In the genomic region with DNA sequence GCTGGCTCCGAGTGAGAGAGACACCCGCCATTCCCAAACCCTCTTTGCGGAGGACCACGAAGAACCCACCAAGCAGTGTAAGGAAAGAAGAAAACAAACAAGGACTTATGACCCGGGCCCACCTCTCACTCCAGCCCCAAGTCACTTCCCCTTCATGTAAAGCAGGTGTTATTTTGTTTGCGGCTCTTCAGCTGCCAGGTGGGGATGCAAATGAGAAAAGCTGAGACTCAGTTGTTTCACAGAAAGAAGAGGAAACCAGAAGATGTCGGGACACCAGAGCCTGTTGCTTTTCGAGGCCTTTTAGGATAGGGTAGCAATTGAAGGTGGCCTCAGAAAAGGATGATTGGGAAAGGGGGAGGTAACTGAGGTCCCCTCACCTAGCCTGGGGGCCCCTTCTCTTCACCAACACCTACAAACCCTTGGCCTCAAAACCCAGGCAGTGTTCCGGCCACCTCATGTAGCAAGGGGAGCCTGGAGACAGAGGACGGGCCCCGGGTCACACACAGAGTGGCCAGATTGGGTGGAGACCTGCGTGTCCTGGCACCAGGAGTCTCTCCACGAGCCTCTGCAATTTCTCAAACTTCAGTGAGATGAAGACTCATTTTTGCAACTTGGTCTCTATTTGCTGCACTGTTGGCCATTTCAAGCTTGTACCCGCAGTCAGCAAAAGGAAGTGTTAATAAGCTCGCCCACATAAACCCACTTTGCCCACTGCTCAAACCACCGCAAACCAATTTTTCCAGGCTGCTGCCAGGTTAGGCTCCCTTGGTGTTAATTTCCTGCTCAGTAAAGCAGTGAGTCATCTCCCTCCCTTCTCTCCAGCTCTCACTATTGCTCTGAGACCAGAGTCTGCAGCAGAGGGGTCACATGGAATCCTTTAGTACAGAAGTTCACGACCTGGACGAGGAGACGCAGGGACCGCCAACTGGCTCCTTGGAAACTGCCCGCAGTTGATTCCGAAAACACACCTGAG, we compare ENCODE assay signal across 8 cellular contexts. TPM values are rescaled to one million over a fixed set of nuclear protein-coding genes. Genes with fewer than 3 reads are reported as not detected.
DNase-seq lines count a peak whose midpoint lies in the region; ATAC-seq, FAIRE-seq and TF ChIP-seq lines count a peak whose summit lies in the region.

No MANE protein-coding gene starts in this region.

- in situ Hi-C loops in K562 (cut with MboI): loop anchor here (5.0 kb wide), 1 partner anchor 90 kb away; no protein-coding TSS in a partner anchor

- H3K4me3 ChIP-seq in K562 (no peak overlapping the region), gastroesophageal sphincter (no peak overlapping the region)

- H3K4me2 ChIP-seq in K562 (ENCODE audit: insufficient read depth, low read length): peak overlapping the region; percentile 52; the same call in 1 of the 2 replicates

- ATAC-seq in GM19043 (IDR thresholded peaks at IDR 0.05; ENCODE audit: low read depth, unreplicated experiment) (peak; percentile 67), HG02981 (IDR thresholded peaks at IDR 0.05; ENCODE audit: unreplicated experiment) (peak; percentile 49), K562 (no peak), gastroesophageal sphincter (no peak)

- intact Hi-C loops in Calu3 (cut with micrococcal nuclease; ENCODE audit: unreplicated experiment) (loop anchor here (1.0 to 5.0 kb wide), 3 partner anchors 50 to 215 kb away; no protein-coding TSS in a partner anchor), K562 (cut with micrococcal nuclease) (loop anchor here (1.0 to 5.0 kb wide), 4 partner anchors 63 to 215 kb away; no protein-coding TSS in a partner anchor)

- H3K27me3 Mint-ChIP-seq in Calu3 (ENCODE audit: unreplicated experiment) (peaks cover 31% of the 10 kb centered on the region), chondrocyte (ENCODE audit: low read depth) (peaks cover 38% of the 10 kb centered on the region)

- TF ChIP-seq EP300 in K562 (IDR thresholded peaks at IDR 0.05; ENCODE audit: low read length) (no peak), gastroesophageal sphincter (IDR thresholded peaks at IDR 0.05) (no peak)

- no peak for TF ChIP-seq RAD21 in K562 (CRISPR knock-in tag; conservative IDR thresholded peaks at IDR 0.05 in 1 of 2, IDR thresholded peaks at IDR 0.05 in 1 of 2)

- H3K4me1 Mint-ChIP-seq in Calu3 (ENCODE audit: low read depth, unreplicated experiment) (peaks cover 59% of the 10 kb centered on the region), chondrocyte (ENCODE audit: low read depth) (peaks cover 4% of the 10 kb centered on the region)

- CTCF ChIA-PET in Calu3 (lab: Charles Lee): interaction anchor here (0.9 to 1.7 kb wide), 3 partner anchors 19 to 65 kb away, joined by 3 to 5 read pairs (median 4); no protein-coding TSS in a partner anchor
- CTCF ChIA-PET in K562 (lab: Yijun Ruan, JAX; ENCODE audit: low intra/inter-chr PET ratio): interaction anchor here (0.6 to 3.3 kb wide), 12 partner anchors 22 to 406 kb away, joined by 3 to 36 read pairs (median 4); no protein-coding TSS in a partner anchor

- peak overlapping the region; percentile 22 for H3K4me3 Mint-ChIP-seq in Calu3 (ENCODE audit: low read depth, unreplicated experiment)
- no peak overlapping the region for H3K4me3 Mint-ChIP-seq in chondrocyte (ENCODE audit: unreplicated experiment)

- peaks cover 2% of the 10 kb centered on the region; the same call in 1 of the 2 replicates for H3K9me3 ChIP-seq in K562 (replicated peaks; ENCODE audit: control insufficient read depth, insufficient read depth, low read depth, low read length)
- H3K9me3 ChIP-seq in gastroesophageal sphincter: peaks cover 0 to 16% (median 0%) of the 10 kb centered on the region in 3 donors

- no peak for TF ChIP-seq CTCF in Calu3 (IDR thresholded peaks at IDR 0.05; ENCODE audit: unreplicated experiment)
- no peak; a peak in 1 of 6 replicates for TF ChIP-seq CTCF in K562 (IDR thresholded peaks at IDR 0.05 in 2 of 3, conservative IDR thresholded peaks at IDR 0.05 in 1 of 3; ENCODE audit: insufficient read depth in 2 of 3, low read depth in 1 of 3, low read length in 3 of 3)
- no peak for TF ChIP-seq CTCF in gastroesophageal sphincter (IDR thresholded peaks at IDR 0.05)
- no peak for TF ChIP-seq CTCF in chondrocyte (IDR thresholded peaks at IDR 0.05)

- no peaks in the 10 kb centered on the region for H3K9me1 ChIP-seq in K562 (ENCODE audit: control insufficient read depth, insufficient read depth, low read length)

- POLR2A ChIA-PET in K562 (lab: Yijun Ruan, JAX): interaction anchor here (0.6 to 1.4 kb wide), 6 partner anchors 13 to 734 kb away, joined by 3 to 4 read pairs (median 3); no protein-coding TSS in a partner anchor

- no peak for DNase-seq in Calu3
- peak in 2 of 4 experiments; percentile 10 to 11 for DNase-seq in K562 (ENCODE audit: extremely low read depth in 1 of 4, low spot score in 3 of 4)
- DNase-seq in frontal cortex (ENCODE audit: low spot score in 2 of 2): no peak
- no peak for DNase-seq in COLO829 (ENCODE audit: low spot score)
- DNase-seq in chondrocyte (ENCODE audit: low spot score): no peak

- H3K4me1 ChIP-seq in K562 (replicated peaks in 1 of 2; ENCODE audit: control insufficient read depth in 2 of 2, insufficient read depth in 2 of 2, low read length in 2 of 2): peaks cover 16 to 30% of the 10 kb centered on the region in 2 experiments; a peak in 4 of 5 replicates
- peaks cover 0 to 30% (median 0%) of the 10 kb centered on the region in 3 donors for H3K4me1 ChIP-seq in gastroesophageal sphincter

- H3K9me3 Mint-ChIP-seq in Calu3 (ENCODE audit: low read depth, unreplicated experiment) (peaks cover 5% of the 10 kb centered on the region), chondrocyte (ENCODE audit: low read depth) (peaks cover 14% of the 10 kb centered on the region)

- no peaks in the 10 kb centered on the region for H3K36me3 ChIP-seq in K562 (ENCODE audit: control insufficient read depth, insufficient read depth, low read length)
- H3K36me3 ChIP-seq in gastroesophageal sphincter: no peaks in the 10 kb centered on the region

- 26% methylated on average over 22 of the region's 22 CpGs for WGBS in K562 (ENCODE audit: insufficient coverage, low coverage, missing lambda C conversion rate)
- 35 to 81% methylated on average over 5 of the region's 22 CpGs for WGBS in gastroesophageal sphincter (ENCODE audit: low coverage in 1 of 2), 2 donors

- H3K27ac ChIP-seq in K562 (ENCODE audit: extremely low read depth, low read depth, low read length) (no peak overlapping the region), gastroesophageal sphincter (no peak overlapping the region)

- BruUV-seq in Calu3 (replicated peaks; lab: Mats Ljungman, UMichigan) (no TSS peak), K562 (replicated peaks; lab: Mats Ljungman, UMichigan) (no TSS peak)

- H3K36me3 Mint-ChIP-seq in Calu3 (ENCODE audit: insufficient read depth, unreplicated experiment) (peaks cover 10% of the 10 kb centered on the region), chondrocyte (ENCODE audit: low read depth) (no peaks in the 10 kb centered on the region)

- H4K20me1 ChIP-seq in K562 (replicated peaks; ENCODE audit: control insufficient read depth, insufficient read depth, low read length): peaks cover 5% of the 10 kb centered on the region; the same call in 1 of the 2 replicates

- H3K79me2 ChIP-seq in K562 (ENCODE audit: control insufficient read depth, insufficient read depth, low read length): no peaks in the 10 kb centered on the region

- H3K27me3 ChIP-seq in K562 (ENCODE audit: control insufficient read depth in 2 of 2, insufficient read depth in 2 of 2, low read length in 2 of 2) (peaks cover 20 to 27% of the 10 kb centered on the region in 2 experiments; a peak in 4 of 5 replicates), gastroesophageal sphincter (peaks cover 35% of the 10 kb centered on the region)

- FAIRE-seq in K562 (lab: Jason Lieb, UNC): no peak
- no peak for FAIRE-seq in frontal cortex (lab: Jason Lieb, UNC)

- TF ChIP-seq POLR2A in K562 (conservative IDR thresholded peaks at IDR 0.05): no peak
- no peak for TF ChIP-seq POLR2A in gastroesophageal sphincter (IDR thresholded peaks at IDR 0.05)

- H3K9ac ChIP-seq in K562 (ENCODE audit: insufficient read depth in 1 of 2, low read depth in 2 of 2, low read length in 2 of 2): no peak overlapping the region

- H2AFZ ChIP-seq in K562 (ENCODE audit: low read depth, low read length): peak overlapping the region; percentile 94; the same call in 1 of the 2 replicates

- H3K27ac Mint-ChIP-seq in Calu3 (ENCODE audit: unreplicated experiment) (no peak overlapping the region), chondrocyte (ENCODE audit: unreplicated experiment) (no peak overlapping the region)

TF ChIP-seq in K562, 482 proteins besides CTCF, POLR2A, EP300 and RAD21 (continues in another document):
- TF ChIP-seq HNRNPUL1 (IDR thresholded peaks at IDR 0.05; ENCODE audit: low read length): no peak
- TF ChIP-seq, protein P1, sequence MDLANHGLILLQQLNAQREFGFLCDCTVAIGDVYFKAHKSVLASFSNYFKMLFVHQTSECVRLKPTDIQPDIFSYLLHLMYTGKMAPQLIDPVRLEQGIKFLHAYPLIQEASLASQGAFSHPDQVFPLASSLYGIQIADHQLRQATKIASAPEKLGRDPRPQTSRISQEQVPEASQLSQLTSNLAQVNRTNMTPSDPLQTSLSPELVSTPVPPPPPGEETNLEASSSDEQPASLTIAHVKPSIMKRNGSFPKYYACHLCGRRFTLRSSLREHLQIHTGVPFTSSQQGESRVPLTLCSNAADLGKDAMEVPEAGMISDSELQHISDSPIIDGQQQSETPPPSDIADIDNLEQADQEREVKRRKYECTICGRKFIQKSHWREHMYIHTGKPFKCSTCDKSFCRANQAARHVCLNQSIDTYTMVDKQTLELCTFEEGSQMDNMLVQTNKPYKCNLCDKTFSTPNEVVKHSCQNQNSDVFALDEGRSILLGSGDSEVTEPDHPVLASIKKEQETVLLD (IDR thresholded peaks at IDR 0.05): no peak

RNA-seq across cellular contexts. Expression of a gene that starts 45.5 kb away (rescaled TPM):
- total RNA-seq in Calu3 (2022) (1.2 and 1.8 TPM in 2 replicates), K562 (2014; rRNA removed) (not detected in 2 replicates), K562 (2014; rRNA removed; fragmentation: Illumina TruSeq; extraction: Trizol) (not detected in 2 replicates), K562 (2015; rRNA removed; fragmentation: Illumina TruSeq; extraction: Trizol) (not detected in 2 replicates), K562 (2021) (not detected in 2 replicates), frontal cortex (not detected), gastroesophageal sphincter (under 1 TPM in 2 of 4 donors, not detected in 2; 0.69 TPM), chondrocyte (not detected in 3 replicates)
- total RNA-seq in K562 (2011; cell fraction: chromatin; rRNA removed; ENCODE audit: low replicate concordance): not detected in 2 replicates
- total RNA-seq in K562 (2011; cell fraction: nucleolus; rRNA removed): not detected in 2 replicates
- not detected in 2 replicates for total RNA-seq in K562 (2011; cell fraction: nucleoplasm; rRNA removed)
- polyA plus RNA-seq in K562 (2011; rRNA removed) (not detected in 2 replicates), K562 (2014; fragmentation: Illumina TruSeq; extraction: Trizol) (not detected in 2 replicates), K562 (2014; fragmentation: Nextera tagmentation; extraction: Ambion mirVana) (not detected), K562 (2014; rRNA removed) (not detected in 2 replicates)
- not detected in 2 replicates for polyA plus RNA-seq in K562 (2011; cell fraction: cytosol; rRNA removed)
- polyA plus RNA-seq in K562 (2011; cell fraction: nucleus; rRNA removed): not detected in 2 replicates
- polyA plus RNA-seq in K562 (2012): not detected in 2 replicates
- polyA minus RNA-seq in K562 (2011; rRNA and poly(A)+ RNA removed): not detected in 2 replicates
- polyA minus RNA-seq in K562 (2011; cell fraction: cytosol; rRNA and poly(A)+ RNA removed): not detected in 2 replicates
- polyA minus RNA-seq in K562 (2011; cell fraction: nucleus; rRNA and poly(A)+ RNA removed): not detected in 2 replicates

Comparison
In these comparisons a context has a peak if more than half of its experiments do, and no peak if none do; other contexts are left out.
1. ATAC-seq: peak in GM19043 (single experiment) and HG02981 (single experiment); none in K562 (single experiment) and gastroesophageal sphincter (single experiment).